11 cellular contexts compared by ENCODE assay signal in the genomic region with DNA sequence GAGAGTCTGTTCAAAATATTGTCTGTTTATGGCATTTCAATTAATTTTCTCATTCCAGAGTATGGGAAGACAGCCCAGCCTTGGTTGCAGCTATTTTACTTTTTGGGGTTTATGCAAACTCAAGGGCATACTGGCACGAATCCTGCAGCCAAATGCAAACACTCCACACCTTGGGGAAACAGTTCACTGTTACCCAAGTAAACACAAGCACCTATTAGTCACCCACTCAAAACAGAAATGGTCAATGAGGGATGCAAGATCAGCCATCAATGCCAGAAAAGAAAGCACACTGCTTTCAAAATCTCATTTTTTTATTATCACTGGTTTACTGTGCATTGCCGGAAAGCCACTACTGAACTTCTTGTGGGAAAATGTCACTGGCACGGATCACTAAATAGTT.
DNase-seq lines count a peak whose midpoint lies in the region; ATAC-seq lines count a peak whose summit lies in the region.
"Had no signal": no experiment of that assay in that cellular context is flagged by ENCODE, and none has a peak within 500 bp of the region (broad histone marks: within the 10 kb centered on the region; RNA-seq: fewer than 3 reads in every experiment).

No MANE protein-coding gene starts in this region.

- H3K9ac ChIP-seq in mucosa of stomach (ENCODE audit: low read length), result no peak overlapping the region

- peaks cover 4% of the 10 kb centered on the region for H3K36me3 ChIP-seq in mucosa of stomach (ENCODE audit: control insufficient read depth, insufficient read depth, low read length)

- H3K27ac Mint-ChIP-seq in activated T-helper 1 cell treated with anti-CD3 and anti-CD28 coated beads, Interleukin-12 subunit alpha, Interleukin-12 subunit beta, Interleukin-2, Interleukin-4 antibody, amounts not matched to agents 30 ng/mL and 10 ng/mL and 1 ng/mL, durations not matched to agents 14 hours and 24 hours and 36 hours, result no peak overlapping the region

- peaks cover 32% of the 10 kb centered on the region for H3K4me1 ChIP-seq in mucosa of stomach (ENCODE audit: control insufficient read depth, insufficient read depth, low read length)
- H3K4me1 ChIP-seq: adrenal gland had no signal

- H3K27me3 Mint-ChIP-seq in activated T-helper 1 cell treated with anti-CD3 and anti-CD28 coated beads, Interleukin-12 subunit alpha, Interleukin-12 subunit beta, Interleukin-2, Interleukin-4 antibody, amounts not matched to agents 30 ng/mL and 10 ng/mL and 1 ng/mL, durations not matched to agents 14 hours and 24 hours and 36 hours (ENCODE audit: insufficient read depth), result no peaks in the 10 kb centered on the region

- intact Hi-C loops in activated T-helper 1 cell treated with anti-CD3 and anti-CD28 coated beads, Interleukin-12 subunit alpha, Interleukin-12 subunit beta, Interleukin-2, Interleukin-4 antibody, amounts not matched to agents 30 ng/mL and 10 ng/mL and 1 ng/mL, durations not matched to agents 14 hours and 24 hours and 36 hours (cut with micrococcal nuclease), result no loop called here

- H3K4me3 ChIP-seq in mucosa of stomach (ENCODE audit: low read length), result peak overlapping the region; percentile 37
- H3K4me3 ChIP-seq: adrenal gland had no signal

- H3K36me3 Mint-ChIP-seq in activated T-helper 1 cell treated with anti-CD3 and anti-CD28 coated beads, Interleukin-12 subunit alpha, Interleukin-12 subunit beta, Interleukin-2, Interleukin-4 antibody, amounts not matched to agents 30 ng/mL and 10 ng/mL and 1 ng/mL, durations not matched to agents 14 hours and 24 hours and 36 hours (ENCODE audit: low read depth), result peaks cover 72% of the 10 kb centered on the region

- no peak overlapping the region for H3K4me3 Mint-ChIP-seq in activated T-helper 1 cell treated with anti-CD3 and anti-CD28 coated beads, Interleukin-12 subunit alpha, Interleukin-12 subunit beta, Interleukin-2, Interleukin-4 antibody, amounts not matched to agents 30 ng/mL and 10 ng/mL and 1 ng/mL, durations not matched to agents 14 hours and 24 hours and 36 hours

- no peaks in the 10 kb centered on the region for H3K9me3 ChIP-seq in mucosa of stomach (ENCODE audit: control insufficient read depth, low read length)
- H3K9me3 ChIP-seq: adrenal gland had no signal

- in situ Hi-C loops in Caki2 (cut with HindIII; ENCODE audit: low pct_unique_long_range_greater_than_20kb, low sequenced_read_pairs), result no loop called here

- DNase-seq in Caki2 (ENCODE audit: low read depth) (peak; percentile 67), NCI-H187 treated with DMSO at 0.1 percent for 48 hours (lab: John Stamatoyannopoulos, UW) (peak; percentile 96), astrocyte of the hippocampus (ENCODE audit: low read depth, low spot score) (peak; percentile 73), MV-4-11 (lab: John Stamatoyannopoulos, UW) (no peak)
- no peak for DNase-seq in activated T-helper 1 cell treated with anti-CD3 and anti-CD28 coated beads, Interleukin-12 subunit alpha, Interleukin-12 subunit beta, Interleukin-2, Interleukin-4 antibody, amounts not matched to agents 30 ng/mL and 10 ng/mL and 1 ng/mL, durations not matched to agents 14 hours and 24 hours and 36 hours (ENCODE audit: low spot score)
- DNase-seq: activated CD4-positive, alpha-beta T cell treated with anti-CD3 and anti-CD28 coated beads, Interleukin-2, amount 50 U/mL, for 4 hours; adrenal gland; NCI-H226 had no signal

- no peaks in the 10 kb centered on the region for H3K27me3 ChIP-seq in mucosa of stomach (ENCODE audit: control insufficient read depth, insufficient read depth, low read length)
- H3K27me3 ChIP-seq: adrenal gland had no signal

- H3K4me1 Mint-ChIP-seq in activated T-helper 1 cell treated with anti-CD3 and anti-CD28 coated beads, Interleukin-12 subunit alpha, Interleukin-12 subunit beta, Interleukin-2, Interleukin-4 antibody, amounts not matched to agents 30 ng/mL and 10 ng/mL and 1 ng/mL, durations not matched to agents 14 hours and 24 hours and 36 hours (ENCODE audit: low read depth), result peaks cover 65% of the 10 kb centered on the region

- ATAC-seq in HG03442 (IDR thresholded peaks at IDR 0.05; ENCODE audit: unreplicated experiment), result no peak
- ATAC-seq in HG03521 (IDR thresholded peaks at IDR 0.05; ENCODE audit: unreplicated experiment), result no peak

- H3K9me3 Mint-ChIP-seq in activated T-helper 1 cell treated with anti-CD3 and anti-CD28 coated beads, Interleukin-12 subunit alpha, Interleukin-12 subunit beta, Interleukin-2, Interleukin-4 antibody, amounts not matched to agents 30 ng/mL and 10 ng/mL and 1 ng/mL, durations not matched to agents 14 hours and 24 hours and 36 hours, result no peaks in the 10 kb centered on the region

Comparison
In these comparisons a context has a peak if more than half of its experiments do, and no peak if none do; other contexts are left out.
1. DNase-seq: peak in Caki2 (single experiment), NCI-H187 treated with DMSO at 0.1 percent for 48 hours (single experiment) and astrocyte of the hippocampus (single experiment); none in MV-4-11 (single experiment) and activated T-helper 1 cell treated with anti-CD3 and anti-CD28 coated beads, Interleukin-12 subunit alpha, Interleukin-12 subunit beta, Interleukin-2, Interleukin-4 antibody, amounts not matched to agents 30 ng/mL and 10 ng/mL and 1 ng/mL, durations not matched to agents 14 hours and 24 hours and 36 hours (single experiment).